20 cellular contexts compared by ENCODE assay signal in genomic region chr12:131033886-131034482, GRCh38.
"Had no signal": no experiment of that assay in that cellular context is flagged by ENCODE, and none has a peak within 500 bp of the region (broad histone marks: within the 10 kb centered on the region; RNA-seq: fewer than 3 reads in every experiment).

No MANE protein-coding gene starts in this region.

- H3K4me1 ChIP-seq: gastrocnemius medialis, left lung, pancreas, transverse colon, upper lobe of right lung, uterus had no signal

- H3K27me3 ChIP-seq: left lung, pancreas, right atrium auricular region, sigmoid colon, transverse colon, upper lobe of right lung, uterus had no signal

- H3K27ac ChIP-seq: epithelial cell of prostate, gastrocnemius medialis, left lung, pancreas, suprapubic skin, transverse colon, upper lobe of right lung, uterus had no signal

- H3K4me3 ChIP-seq: gastrocnemius medialis, left lung, mucosa of descending colon, pancreas, right atrium auricular region, suprapubic skin, transverse colon, upper lobe of right lung, uterus had no signal

- H3K9me3 ChIP-seq: gastrocnemius medialis, left lung, mucosa of descending colon, pancreas, right atrium auricular region, sigmoid colon, suprapubic skin, transverse colon, upper lobe of right lung, uterus had no signal

- H3K36me3 ChIP-seq: gastrocnemius medialis, pancreas, sigmoid colon, suprapubic skin, transverse colon, upper lobe of right lung, uterus had no signal

- DNase-seq: cerebellar nuclear complex; effector CD8-positive, alpha-beta T cell; endodermal cell; foreskin fibroblast; gastrocnemius medialis; head of caudate nucleus; mesenchymal stem cell; naive thymus-derived CD4-positive, alpha-beta T cell; occipital lobe; sigmoid colon; stimulated activated naive B cell treated with anti-CD40 and anti-IgM and Interleukin-4, amounts not matched to agents 10 μg/mL and 1 μg/mL and 100 μg/mL, for 72 hours; transverse colon; upper lobe of right lung; uterus had no signal

- ATAC-seq: gastrocnemius medialis; left lung; naive thymus-derived CD4-positive, alpha-beta T cell; pancreas had no signal
